In genomic region chr4:181432347-181432746, GRCh38 we compare ENCODE assay signal across 17 cellular contexts.
DNase-seq lines count a peak whose midpoint lies in the region; ATAC-seq and TF ChIP-seq lines count a peak whose summit lies in the region.
"Had no signal": no experiment of that assay in that cellular context is flagged by ENCODE, and none has a peak within 500 bp of the region (broad histone marks: within the 10 kb centered on the region; RNA-seq: fewer than 3 reads in every experiment).

No MANE protein-coding gene starts in this region.

- H3K9ac ChIP-seq in endodermal cell (ENCODE audit: extremely low read depth, low read length, poor library complexity, severe bottlenecking) = no peak overlapping the region
- H3K9ac ChIP-seq: KMS-11 had no signal

- H3K27ac Mint-ChIP-seq in endodermal cell (no peak overlapping the region), nephron progenitor cell (peak overlapping the region; percentile 2)
- no peak overlapping the region for H3K27ac Mint-ChIP-seq in activated naive CD4-positive, alpha-beta T cell treated with anti-CD3 and anti-CD28 coated beads, Interleukin-2, amount 50 U/mL, for 72 hours

- intact Hi-C loops in Right ventricle myocardium inferior (cut with DNase I) (no loop called here), dorsolateral prefrontal cortex (cut with DNase I) (no loop called here)

- H3K36me3 ChIP-seq in right atrium auricular region = no peaks in the 10 kb centered on the region
- no peaks in the 10 kb centered on the region for H3K36me3 ChIP-seq in endodermal cell (ENCODE audit: control insufficient read depth, insufficient read depth, low read length)

- WGBS in endodermal cell (ENCODE audit: insufficient coverage in 1 of 2, insufficient read length in 1 of 2), 2 experiments = 37 to 57% methylated on average over 5 to 6 of the region's 6 CpGs

- H3K4me1 ChIP-seq in right atrium auricular region = no peaks in the 10 kb centered on the region
- H3K4me1 ChIP-seq in endodermal cell (ENCODE audit: control insufficient read depth, insufficient read depth, low read length) = no peaks in the 10 kb centered on the region
- H3K4me1 ChIP-seq: A549 had no signal

- H3K9me3 ChIP-seq in right atrium auricular region = no peaks in the 10 kb centered on the region
- no peaks in the 10 kb centered on the region for H3K9me3 ChIP-seq in endodermal cell (ENCODE audit: control insufficient read depth, low read length)
- H3K9me3 ChIP-seq: A549 had no signal

- no peak for ATAC-seq in Right ventricle myocardium inferior
- no peak for ATAC-seq in activated naive CD4-positive, alpha-beta T cell treated with anti-CD3 and anti-CD28 coated beads, Interleukin-2, amount 50 U/mL, for 72 hours
- ATAC-seq: A549, Panc1 had no signal

- DNase-seq in Right ventricle myocardium inferior (ENCODE audit: missing footprints) (peak; percentile 40), right atrium auricular region (ENCODE audit: low spot score) (no peak), endodermal cell (peak; percentile 71), nephron progenitor cell (peak; percentile 12), DMS53 (lab: John Stamatoyannopoulos, UW) (no peak), dorsolateral prefrontal cortex (no peak), NCI-H82 (lab: John Stamatoyannopoulos, UW) (no peak)
- DNase-seq in activated naive CD4-positive, alpha-beta T cell treated with anti-CD3 and anti-CD28 coated beads, Interleukin-2, amount 50 U/mL, for 72 hours (ENCODE audit: low spot score in 2 of 2) = no peak
- DNase-seq: C1 segment of cervical spinal cord, DMS 273 treated with DMSO at 0.1 percent for 48 hours, NCI-H1436 treated with DMSO at 0.1 percent for 48 hours, NCI-H345, Right ventricle myocardium superior had no signal

- H3K4me3 Mint-ChIP-seq in endodermal cell = no peak overlapping the region
- H3K4me3 Mint-ChIP-seq in nephron progenitor cell = no peak overlapping the region

- no peaks in the 10 kb centered on the region for H3K9me3 Mint-ChIP-seq in endodermal cell
- no peaks in the 10 kb centered on the region for H3K9me3 Mint-ChIP-seq in nephron progenitor cell
- H3K9me3 Mint-ChIP-seq in activated naive CD4-positive, alpha-beta T cell treated with anti-CD3 and anti-CD28 coated beads, Interleukin-2, amount 50 U/mL, for 72 hours = peaks cover 7 to 11% of the 10 kb centered on the region in 2 donors

- H3K36me3 Mint-ChIP-seq in endodermal cell (ENCODE audit: low read depth) = no peaks in the 10 kb centered on the region
- no peaks in the 10 kb centered on the region for H3K36me3 Mint-ChIP-seq in nephron progenitor cell (ENCODE audit: low read depth)
- H3K36me3 Mint-ChIP-seq in activated naive CD4-positive, alpha-beta T cell treated with anti-CD3 and anti-CD28 coated beads, Interleukin-2, amount 50 U/mL, for 72 hours = no peaks in the 10 kb centered on the region

- H3K4me3 ChIP-seq in right atrium auricular region (no peak overlapping the region), endodermal cell (ENCODE audit: low read length) (no peak overlapping the region), dorsolateral prefrontal cortex (peak overlapping the region in 1 of 59 donors; percentile 1)
- H3K4me3 ChIP-seq: A549, SK-N-MC had no signal

- H3K4me1 Mint-ChIP-seq in endodermal cell (peaks cover 2% of the 10 kb centered on the region), nephron progenitor cell (peaks cover 17% of the 10 kb centered on the region)

- no peaks in the 10 kb centered on the region for H3K27me3 Mint-ChIP-seq in endodermal cell (ENCODE audit: insufficient read depth)
- H3K27me3 Mint-ChIP-seq in nephron progenitor cell (ENCODE audit: low read depth, poor library complexity) = peaks cover 4% of the 10 kb centered on the region

- TF ChIP-seq CTCF in right atrium auricular region (IDR thresholded peaks at IDR 0.05) (no peak), endodermal cell (conservative IDR thresholded peaks at IDR 0.05) (no peak), nephron progenitor cell (IDR thresholded peaks at IDR 0.05) (no peak), dorsolateral prefrontal cortex (IDR thresholded peaks at IDR 0.05 in 54 of 56, conservative IDR thresholded peaks at IDR 0.05 in 2 of 56; ENCODE audit: low read depth in 1 of 56, partially characterized antibody in 56 of 56) (no peak)

- H3K27ac ChIP-seq in right atrium auricular region (no peak overlapping the region), endodermal cell (ENCODE audit: low read depth, low read length) (no peak overlapping the region), dorsolateral prefrontal cortex (no peak overlapping the region)
- H3K27ac ChIP-seq: A549, KMS-11, SK-N-MC had no signal

- H3K27me3 ChIP-seq in right atrium auricular region = no peaks in the 10 kb centered on the region
- no peaks in the 10 kb centered on the region for H3K27me3 ChIP-seq in endodermal cell (ENCODE audit: control insufficient read depth, insufficient read depth, low read length, poor library complexity, severe bottlenecking)
- peaks cover 0 to 3% (median 0%) of the 10 kb centered on the region in 45 donors for H3K27me3 ChIP-seq in dorsolateral prefrontal cortex

Comparison
In these comparisons a context has a peak if more than half of its experiments do, and no peak if none do; other contexts are left out.
1. DNase-seq: peak in Right ventricle myocardium inferior (single experiment), endodermal cell (single experiment) and nephron progenitor cell (single experiment); none in right atrium auricular region (single experiment), DMS53 (single experiment), dorsolateral prefrontal cortex (0 of 10), NCI-H82 (single experiment) and activated naive CD4-positive, alpha-beta T cell treated with anti-CD3 and anti-CD28 coated beads, Interleukin-2, amount 50 U/mL, for 72 hours (0 of 2).